In genomic region chr14:49867831-49868719, GRCh38 we compare ENCODE assay signal across 1 cellular context.
A peak's percentile ranks its signal among the peaks of the same experiment; 100 is the strongest.
TF ChIP-seq lines count a peak whose summit lies in the region.

No MANE protein-coding gene starts in this region.

TF ChIP-seq in HEK293, 187 proteins besides CTCF, POLR2A, EP300 and RAD21 (continued from another document and continues in another):
- TF ChIP-seq ATF2 (tag by site-specific recombination; IDR thresholded peaks at IDR 0.05; ENCODE audit: low read depth) (no peak), ZNF133 (tag by site-specific recombination; IDR thresholded peaks at IDR 0.05) (no peak), ZNF623 (tag by site-specific recombination; IDR thresholded peaks at IDR 0.05) (no peak), SCRT2 (tag by site-specific recombination; IDR thresholded peaks at IDR 0.05) (no peak), ZNF324 (tag by site-specific recombination; IDR thresholded peaks at IDR 0.05) (no peak), BCL11B (tag by site-specific recombination; IDR thresholded peaks at IDR 0.05; ENCODE audit: low read depth) (0 out of 2 replicates have a peak, but pooled peaks have one; percentile 37), GLIS2 (tag by site-specific recombination; IDR thresholded peaks at IDR 0.05) (peak; percentile 79), ZNF747 (tag by site-specific recombination; IDR thresholded peaks at IDR 0.05) (no peak), ZNF404 (tag by site-specific recombination; IDR thresholded peaks at IDR 0.05) (no peak), ZNF664 (tag by site-specific recombination; IDR thresholded peaks at IDR 0.05) (no peak), ZNF785 (tag by site-specific recombination; IDR thresholded peaks at IDR 0.05) (no peak), WT1 (tag by site-specific recombination; IDR thresholded peaks at IDR 0.05) (peak; percentile 47; the same call in 1 of the 2 replicates), ZNF302 (tag by site-specific recombination; IDR thresholded peaks at IDR 0.05; ENCODE audit: low read depth) (no peak), ZSCAN4 (tag by site-specific recombination; IDR thresholded peaks at IDR 0.05) (no peak), SP7 (tag by site-specific recombination; IDR thresholded peaks at IDR 0.05) (peak; percentile 68), ZNF777 (tag by site-specific recombination; IDR thresholded peaks at IDR 0.05; ENCODE audit: borderline replicate concordance) (no peak), ZNF155 (tag by site-specific recombination; IDR thresholded peaks at IDR 0.05) (no peak), ZNF449 (tag by site-specific recombination; IDR thresholded peaks at IDR 0.05) (no peak), ZNF398 (tag by site-specific recombination; IDR thresholded peaks at IDR 0.05) (no peak), KLF10 (tag by site-specific recombination; IDR thresholded peaks at IDR 0.05) (peak; percentile 98), ZNF488 (tag by site-specific recombination; IDR thresholded peaks at IDR 0.05) (no peak), ZNF510 (tag by site-specific recombination; IDR thresholded peaks at IDR 0.05; ENCODE audit: insufficient replicate concordance) (no peak), ZNF530 (tag by site-specific recombination; IDR thresholded peaks at IDR 0.05; ENCODE audit: low read depth) (no peak), ZNF26 (tag by site-specific recombination; IDR thresholded peaks at IDR 0.05) (no peak), TCF7L2 (IDR thresholded peaks at IDR 0.05; ENCODE audit: borderline replicate concordance, low read depth, low read length) (no peak), IKZF3 (tag by site-specific recombination; IDR thresholded peaks at IDR 0.05) (no peak), ZNF16 (tag by site-specific recombination; IDR thresholded peaks at IDR 0.05; ENCODE audit: low read depth) (no peak), TRIM28 (IDR thresholded peaks at IDR 0.05; ENCODE audit: borderline replicate concordance, low read length) (peak; percentile 55; the same call in 1 of the 2 replicates), ZNF214 (tag by site-specific recombination; IDR thresholded peaks at IDR 0.05; ENCODE audit: borderline replicate concordance) (no peak), ZNF138 (tag by site-specific recombination; IDR thresholded peaks at IDR 0.05; ENCODE audit: borderline replicate concordance) (no peak), ZSCAN30 (tag by site-specific recombination; IDR thresholded peaks at IDR 0.05) (peak; percentile 19; the same call in 1 of the 2 replicates), ZSCAN18 (tag by site-specific recombination; IDR thresholded peaks at IDR 0.05) (no peak), ZNF76 (tag by site-specific recombination; IDR thresholded peaks at IDR 0.05; ENCODE audit: borderline replicate concordance, low read depth) (no peak; the same call in 1 of the 2 replicates), ZNF394 (tag by site-specific recombination; IDR thresholded peaks at IDR 0.05; ENCODE audit: borderline replicate concordance) (no peak), HOXC10 (CRISPR knock-in tag; IDR thresholded peaks at IDR 0.05) (no peak), ZNF335 (tag by site-specific recombination; conservative IDR thresholded peaks at IDR 0.05) (peak; percentile 70), GFI1B (tag by site-specific recombination; IDR thresholded peaks at IDR 0.05) (no peak), ZNF48 (tag by site-specific recombination; IDR thresholded peaks at IDR 0.05) (no peak), ZNF677 (tag by site-specific recombination; IDR thresholded peaks at IDR 0.05) (no peak), ZNF658 (tag by site-specific recombination; IDR thresholded peaks at IDR 0.05) (no peak), ZNF239 (tag by site-specific recombination; IDR thresholded peaks at IDR 0.05) (no peak), PATZ1 (tag by site-specific recombination; IDR thresholded peaks at IDR 0.05) (peak; percentile 62; the same call in 1 of the 2 replicates), ZBTB17 (tag by site-specific recombination; IDR thresholded peaks at IDR 0.05) (peak; percentile 72), ZNF341 (tag by site-specific recombination; IDR thresholded peaks at IDR 0.05; ENCODE audit: low read depth) (peak; percentile 68), ZNF202 (tag by site-specific recombination; IDR thresholded peaks at IDR 0.05; ENCODE audit: borderline replicate concordance) (no peak), ZNF837 (tag by site-specific recombination; IDR thresholded peaks at IDR 0.05) (no peak), ZBTB26 (tag by site-specific recombination; optimal IDR thresholded peaks at IDR 0.05) (peak; percentile 21), YY2 (tag by site-specific recombination; IDR thresholded peaks at IDR 0.05) (no peak), SETDB1 (IDR thresholded peaks at IDR 0.05; ENCODE audit: insufficient read length, low read length) (no peak), ZFP41 (tag by site-specific recombination; IDR thresholded peaks at IDR 0.05; ENCODE audit: borderline replicate concordance) (no peak), ZNF280C (tag by site-specific recombination; IDR thresholded peaks at IDR 0.05) (no peak), BCL6B (tag by site-specific recombination; IDR thresholded peaks at IDR 0.05) (no peak), YY1 (tag by site-specific recombination; IDR thresholded peaks at IDR 0.05) (no peak)
